Comparison of ENCODE assay signal across 29 cellular contexts in the genomic region with DNA sequence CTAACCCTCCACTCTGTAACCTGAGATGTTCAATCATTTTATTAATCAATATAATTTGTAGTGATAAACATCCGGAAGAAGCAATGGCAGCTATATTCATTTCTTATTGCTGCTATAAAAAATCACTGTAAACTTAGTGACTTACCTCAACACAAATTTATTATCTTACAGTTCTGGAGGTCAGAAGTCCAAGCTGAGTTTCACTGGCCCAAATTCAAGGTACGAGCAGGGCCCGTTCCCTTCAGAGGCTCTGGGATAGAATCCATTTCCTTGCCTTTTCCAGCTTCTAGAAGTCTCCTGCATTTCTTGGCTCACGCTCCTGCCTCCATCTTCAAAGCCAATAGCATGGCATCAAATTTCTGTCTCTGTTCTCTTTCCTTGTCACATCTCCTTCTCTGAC.
"Had no signal": no experiment of that assay in that cellular context is flagged by ENCODE, and none has a peak within 500 bp of the region (broad histone marks: within the 10 kb centered on the region; RNA-seq: fewer than 3 reads in every experiment).

No MANE protein-coding gene starts in this region.

- H3K36me3 ChIP-seq: neural progenitor cell, ovary, right lobe of liver, sigmoid colon, stomach, thoracic aorta, thyroid gland, tibial nerve, upper lobe of right lung, uterus had no signal

- H3K4me1 ChIP-seq: neural progenitor cell, parathyroid adenoma, psoas muscle, stomach, thyroid gland, tibial nerve, upper lobe of right lung, uterus had no signal

- H3K9me3 Mint-ChIP-seq: natural killer cell; stimulated activated effector memory CD8-positive, alpha-beta T cell treated with anti-CD3 and anti-CD28 coated beads, Interleukin-12 subunit alpha, Interleukin-12 subunit beta, amount 100 ng/mL, for 72 hours; stimulated activated naive CD8-positive, alpha-beta T cell treated with anti-CD3 and anti-CD28 coated beads, Interleukin-15, Interleukin-2, amounts not matched to agents 100 ng/mL and 50 ng/mL, for 24 hours; type B pancreatic cell had no signal

- H2AFZ ChIP-seq: neural progenitor cell, parathyroid adenoma had no signal

- H3K4me2 ChIP-seq: neural progenitor cell had no signal

- H3K4me1 Mint-ChIP-seq: naive thymus-derived CD4-positive, alpha-beta T cell; natural killer cell; nephron; neural progenitor cell; stimulated activated effector memory CD8-positive, alpha-beta T cell treated with anti-CD3 and anti-CD28 coated beads, Interleukin-12 subunit alpha, Interleukin-12 subunit beta, amount 100 ng/mL, for 72 hours; stimulated activated naive B cell treated with anti-CD40 and anti-IgM and Interleukin-4, amounts not matched to agents 10 μg/mL and 1 μg/mL and 100 μg/mL, for 72 hours had no signal

- H3K9me3 ChIP-seq: ovary, psoas muscle, right lobe of liver, sigmoid colon, stomach, thoracic aorta, thyroid gland, upper lobe of right lung, uterus had no signal

- ATAC-seq: naive thymus-derived CD4-positive, alpha-beta T cell; natural killer cell; psoas muscle; right cardiac atrium; right lobe of liver; stimulated activated effector memory CD8-positive, alpha-beta T cell treated with anti-CD3 and anti-CD28 coated beads, Interleukin-12 subunit alpha, Interleukin-12 subunit beta, amount 100 ng/mL, for 72 hours; stimulated activated naive B cell treated with anti-CD40 and anti-IgM and Interleukin-4, amounts not matched to agents 10 μg/mL and 1 μg/mL and 100 μg/mL, for 72 hours; upper lobe of right lung had no signal

- H3K27ac ChIP-seq: neural progenitor cell, ovary, parathyroid adenoma, psoas muscle, right lobe of liver, sigmoid colon, stomach, thoracic aorta, thyroid gland, tibial nerve, upper lobe of right lung, uterus had no signal

- H3K27me3 ChIP-seq: neural progenitor cell, ovary, right lobe of liver, sigmoid colon, stomach, thyroid gland, tibial nerve, upper lobe of right lung, uterus had no signal

- H3K36me3 Mint-ChIP-seq: naive thymus-derived CD4-positive, alpha-beta T cell; natural killer cell; neural progenitor cell; stimulated activated effector memory CD8-positive, alpha-beta T cell treated with anti-CD3 and anti-CD28 coated beads, Interleukin-12 subunit alpha, Interleukin-12 subunit beta, amount 100 ng/mL, for 72 hours; stimulated activated naive B cell treated with anti-CD40 and anti-IgM and Interleukin-4, amounts not matched to agents 10 μg/mL and 1 μg/mL and 100 μg/mL, for 72 hours; type B pancreatic cell had no signal

- H3K4me3 ChIP-seq: neural progenitor cell, ovary, psoas muscle, right lobe of liver, sigmoid colon, stomach, thoracic aorta, thyroid gland, tibial nerve, upper lobe of right lung, uterus had no signal

- H3K9ac ChIP-seq: neural progenitor cell, parathyroid adenoma had no signal

- H3K4me3 Mint-ChIP-seq: naive thymus-derived CD4-positive, alpha-beta T cell; natural killer cell; nephron; neural progenitor cell; stimulated activated effector memory CD8-positive, alpha-beta T cell treated with anti-CD3 and anti-CD28 coated beads, Interleukin-12 subunit alpha, Interleukin-12 subunit beta, amount 100 ng/mL, for 72 hours; stimulated activated naive B cell treated with anti-CD40 and anti-IgM and Interleukin-4, amounts not matched to agents 10 μg/mL and 1 μg/mL and 100 μg/mL, for 72 hours; stimulated activated naive CD8-positive, alpha-beta T cell treated with anti-CD3 and anti-CD28 coated beads, Interleukin-15, Interleukin-2, amounts not matched to agents 100 ng/mL and 50 ng/mL, for 24 hours; type B pancreatic cell had no signal

- DNase-seq: naive thymus-derived CD4-positive, alpha-beta T cell; natural killer cell; occipital lobe; ovary; posterior cingulate gyrus; psoas muscle; right cardiac atrium; right lobe of liver; sigmoid colon; small intestine; stimulated activated CD4-positive, alpha-beta T cell treated with anti-CD3 and anti-CD28 coated beads, Interleukin-15, amount 100 ng/mL, for 24 hours; stimulated activated CD4-positive, alpha-beta T cell treated with anti-CD3 and anti-CD28 coated beads, Interleukin-2, amount 100 ng/mL, for 24 hours; stimulated activated CD4-positive, alpha-beta T cell treated with anti-CD3 and anti-CD28 coated beads, Interleukin-2, amount 100 ng/mL, for 48 hours; stimulated activated CD4-positive, alpha-beta T cell treated with anti-CD3 and anti-CD28 coated beads, Interleukin-4, amount 100 ng/mL, for 24 hours; stimulated activated naive B cell treated with anti-CD40 and anti-IgM and Interleukin-4, amounts not matched to agents 10 μg/mL and 1 μg/mL and 100 μg/mL, for 72 hours; stimulated activated naive CD4-positive, alpha-beta T cell treated with Interleukin-2 at 50 U/mL for 16 hours; stomach; thyroid gland; upper lobe of right lung; uterus had no signal

- H3K27me3 Mint-ChIP-seq: progenitor cell of endocrine pancreas had no signal

- H3K27ac Mint-ChIP-seq: naive thymus-derived CD4-positive, alpha-beta T cell; natural killer cell; nephron; neural progenitor cell; progenitor cell of endocrine pancreas; stimulated activated effector memory CD8-positive, alpha-beta T cell treated with anti-CD3 and anti-CD28 coated beads, Interleukin-12 subunit alpha, Interleukin-12 subunit beta, amount 100 ng/mL, for 72 hours; stimulated activated naive B cell treated with anti-CD40 and anti-IgM and Interleukin-4, amounts not matched to agents 10 μg/mL and 1 μg/mL and 100 μg/mL, for 72 hours; stimulated activated naive CD8-positive, alpha-beta T cell treated with anti-CD3 and anti-CD28 coated beads, Interleukin-15, Interleukin-2, amounts not matched to agents 100 ng/mL and 50 ng/mL, for 24 hours; type B pancreatic cell had no signal
